In the genomic region with DNA sequence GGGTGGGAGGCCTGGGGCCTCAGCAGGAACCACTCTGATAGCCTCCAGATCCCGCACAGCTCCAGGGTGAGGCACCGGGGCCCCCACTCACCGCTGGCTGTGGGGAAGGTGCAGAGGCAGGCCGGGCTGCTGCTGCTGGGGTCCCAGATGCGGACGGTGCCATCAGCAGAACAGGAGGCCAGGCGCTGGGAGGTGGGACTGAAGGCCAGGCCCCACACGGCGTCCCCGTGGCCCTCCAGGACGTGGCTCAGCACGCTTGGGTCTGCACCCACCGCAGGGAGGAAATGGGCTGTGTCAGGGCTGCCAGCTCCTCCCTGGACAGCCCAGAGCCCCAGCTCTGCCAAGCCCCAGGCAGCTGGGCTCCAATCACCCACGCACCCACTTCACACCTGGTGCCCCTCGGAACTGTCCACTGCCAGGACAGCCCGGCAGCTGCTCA, we compare ENCODE assay signal across 1 cellular context.
TF ChIP-seq lines count a peak whose summit lies in the region.

No MANE protein-coding gene starts in this region.

TF ChIP-seq in H1, 55 proteins besides CTCF, POLR2A, EP300 and RAD21:
- TF ChIP-seq, protein P1, sequence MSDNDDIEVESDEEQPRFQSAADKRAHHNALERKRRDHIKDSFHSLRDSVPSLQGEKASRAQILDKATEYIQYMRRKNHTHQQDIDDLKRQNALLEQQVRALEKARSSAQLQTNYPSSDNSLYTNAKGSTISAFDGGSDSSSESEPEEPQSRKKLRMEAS (IDR thresholded peaks at IDR 0.05): no peak
- no peak for TF ChIP-seq JUN (IDR thresholded peaks at IDR 0.05; ENCODE audit: low read depth, low read length)
- TF ChIP-seq, protein P2, sequence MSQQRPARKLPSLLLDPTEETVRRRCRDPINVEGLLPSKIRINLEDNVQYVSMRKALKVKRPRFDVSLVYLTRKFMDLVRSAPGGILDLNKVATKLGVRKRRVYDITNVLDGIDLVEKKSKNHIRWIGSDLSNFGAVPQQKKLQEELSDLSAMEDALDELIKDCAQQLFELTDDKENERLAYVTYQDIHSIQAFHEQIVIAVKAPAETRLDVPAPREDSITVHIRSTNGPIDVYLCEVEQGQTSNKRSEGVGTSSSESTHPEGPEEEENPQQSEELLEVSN (IDR thresholded peaks at IDR 0.05): no peak
- no peak for TF ChIP-seq EZH2 (IDR thresholded peaks at IDR 0.05; ENCODE audit: low read depth, low read length, severe bottlenecking)
- TF ChIP-seq CBX5 (IDR thresholded peaks at IDR 0.05; ENCODE audit: low read depth, low read length): no peak
- TF ChIP-seq, protein P3, sequence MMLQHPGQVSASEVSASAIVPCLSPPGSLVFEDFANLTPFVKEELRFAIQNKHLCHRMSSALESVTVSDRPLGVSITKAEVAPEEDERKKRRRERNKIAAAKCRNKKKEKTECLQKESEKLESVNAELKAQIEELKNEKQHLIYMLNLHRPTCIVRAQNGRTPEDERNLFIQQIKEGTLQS (IDR thresholded peaks at IDR 0.05; ENCODE audit: insufficient read depth, low read depth, low read length): no peak
- TF ChIP-seq CBX8 (IDR thresholded peaks at IDR 0.05; ENCODE audit: borderline replicate concordance, low read depth, low read length): no peak
- no peak for TF ChIP-seq ASH2L (IDR thresholded peaks at IDR 0.05; ENCODE audit: low read length)
- TF ChIP-seq SUZ12 (IDR thresholded peaks at IDR 0.05; ENCODE audit: low read length): no peak
TF ChIP-seq in H1: peak in this region for 0.
